ENCODE assay signal across 8 cellular contexts in genomic region chr9:99905833-99906402, GRCh38. TPM values are rescaled to one million over a fixed set of nuclear protein-coding genes. Genes with fewer than 3 reads are reported as not detected.
DNase-seq lines count a peak whose midpoint lies in the region; FAIRE-seq and TF ChIP-seq lines count a peak whose summit lies in the region.

No MANE protein-coding gene starts in this region.

- no peak overlapping the region for H2BK5ac ChIP-seq in H1 (ENCODE audit: low read depth, low read length)

- no peak overlapping the region for H4K91ac ChIP-seq in H1 (replicated peaks; ENCODE audit: insufficient read length, low read length)

- no peak for FAIRE-seq in H1 (lab: Jason Lieb, UNC)

- H3K79me1 ChIP-seq in H1 (ENCODE audit: low read depth, low read length), result no peaks in the 10 kb centered on the region

- H3K23ac ChIP-seq in H1 (ENCODE audit: insufficient read length), result no peak overlapping the region

- TF ChIP-seq EP300 in H1 (IDR thresholded peaks at IDR 0.05; ENCODE audit: borderline replicate concordance in 1 of 2, low read depth in 2 of 2, low read length in 2 of 2), result no peak

- no peak overlapping the region for H4K8ac ChIP-seq in H1 (ENCODE audit: extremely low read depth, insufficient read depth, low read length)

- H3K27me3 Mint-ChIP-seq in activated naive CD4-positive, alpha-beta T cell treated with anti-CD3 and anti-CD28 coated beads, Interleukin-2, amount 10 ng/mL, durations not matched to agents 7 days and 5 days, result peaks cover 27% of the 10 kb centered on the region
- peaks cover 3% of the 10 kb centered on the region for H3K27me3 Mint-ChIP-seq in neural crest cell (ENCODE audit: low read depth)

- H3K4me1 ChIP-seq in H1 (replicated peaks in 1 of 4; ENCODE audit: control insufficient read depth in 3 of 4, insufficient read depth in 4 of 4, low read length in 3 of 4), result peaks cover 0 to 5% (median 3%) of the 10 kb centered on the region in 4 experiments; a peak in 3 of 7 replicates

- H2AFZ ChIP-seq in H1 (ENCODE audit: low read length), result peak overlapping the region; percentile 95

- H3K9me3 Mint-ChIP-seq in activated naive CD4-positive, alpha-beta T cell treated with anti-CD3 and anti-CD28 coated beads, Interleukin-2, amount 10 ng/mL, durations not matched to agents 7 days and 5 days, result no peaks in the 10 kb centered on the region
- H3K9me3 Mint-ChIP-seq in neural crest cell, result no peaks in the 10 kb centered on the region

- no peak overlapping the region for H4K5ac ChIP-seq in H1 (ENCODE audit: insufficient read length, low read depth, low read length)

- no peak overlapping the region for H3K56ac ChIP-seq in H1 (replicated peaks; ENCODE audit: insufficient read length, low read depth, low read length)

- H3K23me2 ChIP-seq in H1 (ENCODE audit: low read depth, low read length), result peaks cover 6% of the 10 kb centered on the region

- TF ChIP-seq RAD21 in H1 (IDR thresholded peaks at IDR 0.05 in 1 of 2, conservative IDR thresholded peaks at IDR 0.05 in 1 of 2; ENCODE audit: low read depth in 2 of 2, low read length in 2 of 2), result no peak

- no peaks in the 10 kb centered on the region for H3K9me3 ChIP-seq in H1 (ENCODE audit: insufficient read depth in 2 of 2, low read depth in 1 of 2, low read length in 1 of 2)

- TF ChIP-seq CTCF in H1 (IDR thresholded peaks at IDR 0.05; ENCODE audit: control extremely low read depth in 1 of 3, insufficient read depth in 1 of 3, low read depth in 1 of 3, low read length in 3 of 3) (no peak), neural crest cell (conservative IDR thresholded peaks at IDR 0.05) (no peak), GM10248 (IDR thresholded peaks at IDR 0.05; ENCODE audit: control extremely low read depth, extremely low read depth, low read depth, missing control alignments) (no peak)

- 61% methylated on average over 9 of the region's 9 CpGs; no CpG with 5 or more reads in 1 of the 2 experiments for WGBS in H1 (ENCODE audit: extremely low coverage in 1 of 2, insufficient coverage in 1 of 2, insufficient read length in 1 of 2, insufficient replicate concordance in 2 of 2, low coverage in 1 of 2, low lambda C conversion rate in 2 of 2, missing lambda C conversion rate in 1 of 2), 2 experiments

- no peak overlapping the region; the same call in 1 of the 2 replicates for H2BK12ac ChIP-seq in H1 (ENCODE audit: low read depth, low read length)

- no peak for TF ChIP-seq POLR2A in H1 (IDR thresholded peaks at IDR 0.05; ENCODE audit: control extremely low read depth in 1 of 2, low read depth in 2 of 2, low read length in 2 of 2)

- H3K4me1 Mint-ChIP-seq in activated naive CD4-positive, alpha-beta T cell treated with anti-CD3 and anti-CD28 coated beads, Interleukin-2, amount 10 ng/mL, durations not matched to agents 7 days and 5 days, result peaks cover 23% of the 10 kb centered on the region
- peaks cover 24% of the 10 kb centered on the region for H3K4me1 Mint-ChIP-seq in neural crest cell

- peak overlapping the region; percentile 61 to 83 (median 78) for H3K4me3 ChIP-seq in H1 (ENCODE audit: extremely low read depth in 1 of 4, insufficient read depth in 2 of 4, low read depth in 3 of 4, low read length in 4 of 4)

- peak overlapping the region; percentile 89 for H3K27ac Mint-ChIP-seq in activated naive CD4-positive, alpha-beta T cell treated with anti-CD3 and anti-CD28 coated beads, Interleukin-2, amount 10 ng/mL, durations not matched to agents 7 days and 5 days
- H3K27ac Mint-ChIP-seq in neural crest cell (ENCODE audit: unreplicated experiment), result no peak overlapping the region

- peak overlapping the region in 2 of 4 experiments; percentile 43 to 86; a peak in 3 of 7 replicates for H3K9ac ChIP-seq in H1 (replicated peaks in 1 of 4; ENCODE audit: extremely low read depth in 1 of 4, low read depth in 3 of 4, low read length in 3 of 4)

- peaks cover 4% of the 10 kb centered on the region for H3K36me3 Mint-ChIP-seq in activated naive CD4-positive, alpha-beta T cell treated with anti-CD3 and anti-CD28 coated beads, Interleukin-2, amount 10 ng/mL, durations not matched to agents 7 days and 5 days
- H3K36me3 Mint-ChIP-seq in neural crest cell (ENCODE audit: low read depth), result no peaks in the 10 kb centered on the region

- H2BK20ac ChIP-seq in H1 (ENCODE audit: low read length), result no peak overlapping the region

- no peak overlapping the region for H2AK5ac ChIP-seq in H1 (ENCODE audit: low read depth, low read length)

- no peak overlapping the region for H3K4ac ChIP-seq in H1 (replicated peaks; ENCODE audit: insufficient read length, low read depth, low read length)

- H3K79me2 ChIP-seq in H1 (ENCODE audit: control insufficient read depth in 1 of 2, insufficient read depth in 2 of 2, low read length in 2 of 2), result peaks cover 0 to 3% of the 10 kb centered on the region in 2 experiments; a peak in 1 of 4 replicates

- H2BK15ac ChIP-seq in H1 (ENCODE audit: low read length), result no peak overlapping the region

- peak overlapping the region; percentile 83 for H3K4me3 Mint-ChIP-seq in activated naive CD4-positive, alpha-beta T cell treated with anti-CD3 and anti-CD28 coated beads, Interleukin-2, amount 10 ng/mL, durations not matched to agents 7 days and 5 days
- peak overlapping the region; percentile 97 for H3K4me3 Mint-ChIP-seq in neural crest cell

- no peak overlapping the region for H2BK120ac ChIP-seq in H1 (replicated peaks; ENCODE audit: low read depth, low read length)

- no peak overlapping the region for H3K14ac ChIP-seq in H1 (ENCODE audit: insufficient read length)

- DNase-seq in activated naive CD4-positive, alpha-beta T cell treated with anti-CD3 and anti-CD28 coated beads, Interleukin-2, amount 10 ng/mL, durations not matched to agents 7 days and 5 days, result no peak
- no peak for DNase-seq in activated naive CD4-positive, alpha-beta T cell treated with Interleukin-2 at 50 U/mL for 16 hours
- DNase-seq in NCI-H69 (lab: John Stamatoyannopoulos, UW) (peak; percentile 53), H1 (ENCODE audit: low read depth in 1 of 2, low spot score in 2 of 2) (no peak), neural crest cell (ENCODE audit: low read depth, low spot score) (no peak), GM10248 (ENCODE audit: extremely low spot score) (no peak), DMS153 (lab: John Stamatoyannopoulos, UW) (no peak)
- no peak for DNase-seq in activated CD8-positive, alpha-beta memory T cell treated with anti-CD3 and anti-CD28 coated beads for 24 hours

- H3K36me3 ChIP-seq in H1 (ENCODE audit: control insufficient read depth in 2 of 4, insufficient read depth in 4 of 4, low read length in 3 of 4), result no peaks in the 10 kb centered on the region

- H3K27me3 ChIP-seq in H1 (replicated peaks in 1 of 4; ENCODE audit: control insufficient read depth in 3 of 4, extremely low read depth in 1 of 4, insufficient read depth in 3 of 4, low read length in 3 of 4), result no peaks in the 10 kb centered on the region; a peak in 1 of 7 replicates

- H4K20me1 ChIP-seq in H1 (replicated peaks in 1 of 2; ENCODE audit: control insufficient read depth in 1 of 2, insufficient read depth in 2 of 2, low read length in 2 of 2), result no peaks in the 10 kb centered on the region

- POLR2A ChIA-PET in H1 (lab: Charles Lee; ENCODE audit: partially characterized antibody), result interaction anchor here (0.8 to 3.7 kb wide), 3 partner anchors 12 to 647 kb away, joined by 3 to 16 read pairs (median 3); no protein-coding TSS in a partner anchor
- POLR2A ChIA-PET in GM10248 (lab: Yijun Ruan, JAX), result interaction anchor here (0.7 kb wide), 1 partner anchor 9 kb away, joined by 4 read pairs; no protein-coding TSS in a partner anchor

- CTCF ChIA-PET in activated naive CD4-positive, alpha-beta T cell treated with anti-CD3 and anti-CD28 coated beads, Interleukin-2, amount 10 ng/mL, durations not matched to agents 7 days and 5 days (lab: Charles Lee), result interaction anchor here (0.8 to 2.5 kb wide), 2 partner anchors 77 to 81 kb away, joined by 3 to 16 read pairs; no protein-coding TSS in a partner anchor
- CTCF ChIA-PET in H1 (lab: Charles Lee; ENCODE audit: partially characterized antibody), result interaction anchor here (0.8 to 1.3 kb wide), 4 partner anchors 50 to 696 kb away, joined by 3 to 4 read pairs (median 3); no protein-coding TSS in a partner anchor
- CTCF ChIA-PET in GM10248 (lab: Yijun Ruan, JAX), result interaction anchor here (0.9 to 1.6 kb wide), 8 partner anchors 8 to 651 kb away, joined by 3 to 5 read pairs (median 3); no protein-coding TSS in a partner anchor

- H3K4me2 ChIP-seq in H1 (ENCODE audit: insufficient read depth in 1 of 2, low read depth in 2 of 2, low read length in 2 of 2), result peak overlapping the region; percentile 82 to 95

- no peak overlapping the region; the same call in 1 of the 2 replicates for H3K18ac ChIP-seq in H1 (ENCODE audit: extremely low read depth, low read length)

- no peak overlapping the region for H3K27ac ChIP-seq in H1 (ENCODE audit: low read depth, low read length)

TF ChIP-seq in H1, 55 proteins besides CTCF, POLR2A, EP300 and RAD21:
- TF ChIP-seq BACH1 (IDR thresholded peaks at IDR 0.05; ENCODE audit: low read length) (no peak), MAX (IDR thresholded peaks at IDR 0.05) (peak; percentile 39; the same call in 1 of the 2 replicates), KDM4A (IDR thresholded peaks at IDR 0.05; ENCODE audit: low read depth, low read length, severe bottlenecking) (no peak)

RNA-seq across cellular contexts. Expression of gene STX17, which starts 0.5 kb away (rescaled TPM):
- total RNA-seq in H1 (2021; fragmentation: NEBNext Ultra II Directional; extraction: Animal tissue kit (Norgen Biotek cat#: 25700)), result 16.3 TPM in 2 replicates
- polyA plus RNA-seq in H1 (2011; rRNA removed), result 4.3 and 4.5 TPM in 2 replicates
- polyA plus RNA-seq in H1 (2011; cell fraction: cytosol; rRNA removed), result 5.9 TPM
- 4.8 TPM for polyA plus RNA-seq in H1 (2011; cell fraction: nucleus; rRNA removed)
- polyA plus RNA-seq in H1 (2012, experiment 1 of 2), result 5.4 to 8.7 TPM (median 7.6 TPM) in 4 replicates
- polyA plus RNA-seq in H1 (2012, experiment 2 of 2), result 0.62 TPM
- 10.5 TPM for polyA plus RNA-seq in H1 (2013, experiment 1 of 2)
- polyA plus RNA-seq in H1 (2013, experiment 2 of 2), result 10.1 TPM
- 11.2 and 11.3 TPM in 2 replicates for polyA minus RNA-seq in H1 (2011; rRNA and poly(A)+ RNA removed)
- 8.7 TPM for polyA minus RNA-seq in H1 (2011; cell fraction: cytosol; rRNA and poly(A)+ RNA removed)
- polyA minus RNA-seq in H1 (2011; cell fraction: nucleus; rRNA and poly(A)+ RNA removed), result 17.1 TPM
- 24.3 and 25.2 TPM in 2 replicates for total RNA-seq in neural crest cell
